Comparison of ENCODE assay signal across 27 cellular contexts in the genomic region with DNA sequence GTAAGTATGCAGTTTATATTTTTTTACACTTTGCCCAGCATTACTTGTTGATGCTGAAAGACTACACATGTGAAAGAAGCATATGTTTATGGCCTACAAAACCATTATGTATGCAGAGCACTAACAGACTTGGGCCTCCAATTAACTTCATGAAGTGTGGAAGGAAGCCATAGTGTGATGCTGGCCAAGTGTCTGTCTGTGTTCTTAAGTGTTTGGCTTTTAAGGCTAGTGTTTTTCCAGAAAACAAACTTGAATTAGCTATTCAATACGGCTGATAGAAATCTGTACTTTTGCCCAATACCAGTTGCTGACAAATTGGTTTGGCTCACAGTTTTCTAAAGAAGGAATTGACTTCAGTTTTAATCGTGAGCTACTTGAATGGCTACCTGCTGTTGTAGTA.
"Had no signal": no experiment of that assay in that cellular context is flagged by ENCODE, and none has a peak within 500 bp of the region (broad histone marks: within the 10 kb centered on the region; RNA-seq: fewer than 3 reads in every experiment).

No MANE protein-coding gene starts in this region.

- FAIRE-seq: astrocyte, bronchial epithelial cell had no signal

- H3K4me1 ChIP-seq: psoas muscle had no signal

- H3K9me3 ChIP-seq: adrenal gland, neutrophil, ovary, psoas muscle, right atrium auricular region, thyroid gland had no signal

- H3K36me3 ChIP-seq: adrenal gland, neutrophil, ovary, right atrium auricular region, thyroid gland had no signal

- DNase-seq: activated B cell treated with CpG ODN at 0.5 μM for 24 hours; activated CD4-positive, alpha-beta T cell treated with anti-CD3 and anti-CD28 coated beads for 36 hours; activated CD4-positive, alpha-beta T cell treated with anti-CD3 and anti-CD28 coated beads, Interleukin-2, amount 50 U/mL, for 4 hours; activated CD8-positive, alpha-beta memory T cell treated with anti-CD3 and anti-CD28 coated beads for 24 hours; activated CD8-positive, alpha-beta memory T cell treated with anti-CD3 and anti-CD28 coated beads, Interleukin-2, amount 50 U/mL, for 4 hours; activated naive CD4-positive, alpha-beta T cell; activated T-cell treated with anti-CD3 and anti-CD28 coated beads, Interleukin-2, amount 50 U/mL, for 24 hours; adrenal gland; endodermal cell; foreskin fibroblast; kidney; mammary epithelial cell; ovary; psoas muscle; stimulated activated CD4-positive, alpha-beta T cell treated with anti-CD3 and anti-CD28 coated beads, Interleukin-4, amount 100 ng/mL, for 24 hours; stimulated activated naive CD4-positive, alpha-beta T cell treated with Interleukin-2 at 50 U/mL for 16 hours; T-helper 17 cell; thyroid gland had no signal

- H3K4me3 ChIP-seq: adrenal gland, coronary artery, ovary, psoas muscle, right atrium auricular region, thyroid gland had no signal

- ATAC-seq: activated CD4-positive, alpha-beta T cell treated with anti-CD3 and anti-CD28 coated beads for 36 hours; activated T-helper 17 cell treated with anti-CD3 and anti-CD28 coated beads, Interleukin-2, amount 50 U/mL, for 72 hours; left lobe of liver; natural killer cell treated with Interleukin-12 subunit alpha and Interleukin-12 subunit beta and Interleukin-15 and Interleukin-18, amount 100 ng/mL, for 72 hours; psoas muscle; T-helper 17 cell had no signal

- H3K27me3 ChIP-seq: adrenal gland, neutrophil, ovary, right atrium auricular region, thyroid gland had no signal

- H3K27ac ChIP-seq: adrenal gland, epithelial cell of prostate, neutrophil, psoas muscle, right atrium auricular region had no signal
